Comparison of ENCODE assay signal across 18 cellular contexts in genomic region chr13:50299546-50300249, GRCh38.
DNase-seq lines count a peak whose midpoint lies in the region; ATAC-seq, FAIRE-seq and TF ChIP-seq lines count a peak whose summit lies in the region.
"Had no signal": no experiment of that assay in that cellular context is flagged by ENCODE, and none has a peak within 500 bp of the region (broad histone marks: within the 10 kb centered on the region; RNA-seq: fewer than 3 reads in every experiment).

No MANE protein-coding gene starts in this region.

- TF ChIP-seq CTCF in foreskin keratinocyte (conservative IDR thresholded peaks at IDR 0.05) (no peak), smooth muscle cell (IDR thresholded peaks at IDR 0.05; ENCODE audit: borderline replicate concordance, insufficient read depth, poor library complexity, severe bottlenecking) (no peak), WTC11 (IDR thresholded peaks at IDR 0.05) (no peak)

- H3K27ac Mint-ChIP-seq in WTC11 = no peak overlapping the region
- H3K27ac Mint-ChIP-seq: B cell; CD4-positive, CD25-positive, alpha-beta regulatory T cell had no signal

- H3K79me2 ChIP-seq in smooth muscle cell (ENCODE audit: low read depth) = no peaks in the 10 kb centered on the region

- H3K27me3 Mint-ChIP-seq in WTC11 (ENCODE audit: low read depth) = no peaks in the 10 kb centered on the region

- no peaks in the 10 kb centered on the region for H4K20me1 ChIP-seq in smooth muscle cell (ENCODE audit: low read depth)

- H3K4me1 ChIP-seq in foreskin keratinocyte (no peaks in the 10 kb centered on the region), smooth muscle cell (ENCODE audit: low read depth) (no peaks in the 10 kb centered on the region)
- H3K4me1 ChIP-seq: Caco-2 had no signal

- H2AFZ ChIP-seq in smooth muscle cell (ENCODE audit: low read depth) = no peak overlapping the region
- H2AFZ ChIP-seq: GM23248 had no signal

- CTCF ChIA-PET in WTC11 (lab: Charles Lee) = no interaction called here

- H3K27ac ChIP-seq in foreskin keratinocyte = no peak overlapping the region
- peak overlapping the region; percentile 16 for H3K27ac ChIP-seq in smooth muscle cell (ENCODE audit: low read depth)
- H3K27ac ChIP-seq: GM23248, RWPE1 had no signal

- POLR2A ChIA-PET in WTC11 (lab: Charles Lee) = no interaction called here

- no peak overlapping the region for H3K4me3 Mint-ChIP-seq in WTC11
- H3K4me3 Mint-ChIP-seq: B cell; CD4-positive, CD25-positive, alpha-beta regulatory T cell had no signal

- H3K9me3 Mint-ChIP-seq in WTC11 = peaks cover 15% of the 10 kb centered on the region

- H3F3A ChIP-seq in smooth muscle cell (ENCODE audit: low read depth) = no peaks in the 10 kb centered on the region

- WGBS in smooth muscle cell (ENCODE audit: low lambda C conversion rate) = 28% methylated on average over 3 of the region's 3 CpGs

- H3K4me2 ChIP-seq in smooth muscle cell = peak overlapping the region; percentile 54

- H3K4me3 ChIP-seq in smooth muscle cell = no peak overlapping the region
- H3K4me3 ChIP-seq: GM23248 had no signal

- TF ChIP-seq POLR2A in GM12891 (IDR thresholded peaks at IDR 0.05; ENCODE audit: low read depth, low read length) = no peak

- ATAC-seq in foreskin keratinocyte (no peak), WTC11 (no peak), GM21360 (IDR thresholded peaks at IDR 0.05; ENCODE audit: unreplicated experiment) (no peak)

- H3K9me3 ChIP-seq in smooth muscle cell (replicated peaks; ENCODE audit: low read depth) = no peaks in the 10 kb centered on the region
- H3K9me3 ChIP-seq: Caco-2 had no signal

- peaks cover 23% of the 10 kb centered on the region for H3K27me3 ChIP-seq in foreskin keratinocyte
- no peaks in the 10 kb centered on the region for H3K27me3 ChIP-seq in smooth muscle cell (ENCODE audit: low read depth)

- peak; percentile 66 for DNase-seq in M059J (ENCODE audit: low read depth)
- peak; percentile 73 for DNase-seq in astrocyte of the hippocampus (ENCODE audit: low read depth, low spot score)
- DNase-seq in foreskin keratinocyte = peak; percentile 45 to 69
- DNase-seq in smooth muscle cell (lab: John Stamatoyannopoulos, UW; ENCODE audit: unreplicated experiment) = no peak
- DNase-seq in GM12891 (ENCODE audit: insufficient read length, low spot score) = no peak
- DNase-seq in WTC11 (ENCODE audit: low spot score) = no peak
- DNase-seq in HPDE6-E6E7 (ENCODE audit: extremely low spot score) = no peak
- DNase-seq: Caco-2; CD4-positive, CD25-positive, alpha-beta regulatory T cell; DMS153; GM23248; NCI-H1436; NCI-H2029; NCI-H748 treated with DMSO at 0.1 percent for 48 hours; OCI-M1 had no signal

- H3K4me1 Mint-ChIP-seq in WTC11 = no peaks in the 10 kb centered on the region

- no peak for FAIRE-seq in GM12891 (lab: Jason Lieb, UNC)

- no peak overlapping the region for H3K9ac ChIP-seq in smooth muscle cell (ENCODE audit: low read depth)
- H3K9ac ChIP-seq: GM23248 had no signal

- H3K36me3 Mint-ChIP-seq in WTC11 = 0 out of 2 replicates have a peak, but pooled peaks cover 2% of the 10 kb centered on the region
- H3K36me3 Mint-ChIP-seq: CD4-positive, CD25-positive, alpha-beta regulatory T cell had no signal

- no peaks in the 10 kb centered on the region for H3K36me3 ChIP-seq in smooth muscle cell (ENCODE audit: low read depth)

TF ChIP-seq in GM12891, 5 proteins besides CTCF, POLR2A, EP300 and RAD21:
- TF ChIP-seq POU2F2 (IDR thresholded peaks at IDR 0.05; ENCODE audit: low read depth, low read length) = no peak
- no peak for TF ChIP-seq SPI1 (IDR thresholded peaks at IDR 0.05; ENCODE audit: low read depth, low read length)

TF ChIP-seq in WTC11, 78 proteins besides CTCF, POLR2A, EP300 and RAD21:
- TF ChIP-seq, protein P1, sequence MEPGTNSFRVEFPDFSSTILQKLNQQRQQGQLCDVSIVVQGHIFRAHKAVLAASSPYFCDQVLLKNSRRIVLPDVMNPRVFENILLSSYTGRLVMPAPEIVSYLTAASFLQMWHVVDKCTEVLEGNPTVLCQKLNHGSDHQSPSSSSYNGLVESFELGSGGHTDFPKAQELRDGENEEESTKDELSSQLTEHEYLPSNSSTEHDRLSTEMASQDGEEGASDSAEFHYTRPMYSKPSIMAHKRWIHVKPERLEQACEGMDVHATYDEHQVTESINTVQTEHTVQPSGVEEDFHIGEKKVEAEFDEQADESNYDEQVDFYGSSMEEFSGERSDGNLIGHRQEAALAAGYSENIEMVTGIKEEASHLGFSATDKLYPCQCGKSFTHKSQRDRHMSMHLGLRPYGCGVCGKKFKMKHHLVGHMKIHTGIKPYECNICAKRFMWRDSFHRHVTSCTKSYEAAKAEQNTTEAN (CRISPR knock-in tag; IDR thresholded peaks at IDR 0.05) = no peak
- TF ChIP-seq ZBTB21 (CRISPR knock-in tag; IDR thresholded peaks at IDR 0.05; ENCODE audit: borderline replicate concordance) = no peak
- no peak for TF ChIP-seq NR1H2 (CRISPR knock-in tag; IDR thresholded peaks at IDR 0.05)
- TF ChIP-seq CREB1 (CRISPR knock-in tag; IDR thresholded peaks at IDR 0.05) = no peak
- TF ChIP-seq IRF1 (CRISPR knock-in tag; IDR thresholded peaks at IDR 0.05) = no peak
- TF ChIP-seq ZMAT4 (CRISPR knock-in tag; IDR thresholded peaks at IDR 0.05) = no peak
- TF ChIP-seq OVOL2 (CRISPR knock-in tag; IDR thresholded peaks at IDR 0.05; ENCODE audit: borderline replicate concordance) = no peak
- no peak for TF ChIP-seq PRRX2 (CRISPR knock-in tag; IDR thresholded peaks at IDR 0.05)
- TF ChIP-seq, protein P2, sequence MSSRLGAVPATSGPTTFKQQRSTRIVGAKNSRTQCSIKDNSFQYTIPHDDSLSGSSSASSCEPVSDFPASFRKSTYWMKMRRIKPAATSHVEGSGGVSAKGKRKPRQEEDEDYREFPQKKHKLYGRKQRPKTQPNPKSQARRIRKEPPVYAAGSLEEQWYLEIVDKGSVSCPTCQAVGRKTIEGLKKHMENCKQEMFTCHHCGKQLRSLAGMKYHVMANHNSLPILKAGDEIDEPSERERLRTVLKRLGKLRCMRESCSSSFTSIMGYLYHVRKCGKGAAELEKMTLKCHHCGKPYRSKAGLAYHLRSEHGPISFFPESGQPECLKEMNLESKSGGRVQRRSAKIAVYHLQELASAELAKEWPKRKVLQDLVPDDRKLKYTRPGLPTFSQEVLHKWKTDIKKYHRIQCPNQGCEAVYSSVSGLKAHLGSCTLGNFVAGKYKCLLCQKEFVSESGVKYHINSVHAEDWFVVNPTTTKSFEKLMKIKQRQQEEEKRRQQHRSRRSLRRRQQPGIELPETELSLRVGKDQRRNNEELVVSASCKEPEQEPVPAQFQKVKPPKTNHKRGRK (CRISPR knock-in tag; IDR thresholded peaks at IDR 0.05; ENCODE audit: borderline replicate concordance) = no peak
- TF ChIP-seq NFATC4 (CRISPR knock-in tag; IDR thresholded peaks at IDR 0.05) = no peak
- no peak for TF ChIP-seq MAX (CRISPR knock-in tag; IDR thresholded peaks at IDR 0.05)
TF ChIP-seq in WTC11: peak in this region for 0.

Comparison
In these comparisons a context has a peak if more than half of its experiments do, and no peak if none do; other contexts are left out.
1. DNase-seq: peak in M059J (single experiment), astrocyte of the hippocampus (single experiment) and foreskin keratinocyte (2 of 2); none in smooth muscle cell (single experiment), GM12891 (single experiment), WTC11 (single experiment) and HPDE6-E6E7 (single experiment).